In the genomic region with DNA sequence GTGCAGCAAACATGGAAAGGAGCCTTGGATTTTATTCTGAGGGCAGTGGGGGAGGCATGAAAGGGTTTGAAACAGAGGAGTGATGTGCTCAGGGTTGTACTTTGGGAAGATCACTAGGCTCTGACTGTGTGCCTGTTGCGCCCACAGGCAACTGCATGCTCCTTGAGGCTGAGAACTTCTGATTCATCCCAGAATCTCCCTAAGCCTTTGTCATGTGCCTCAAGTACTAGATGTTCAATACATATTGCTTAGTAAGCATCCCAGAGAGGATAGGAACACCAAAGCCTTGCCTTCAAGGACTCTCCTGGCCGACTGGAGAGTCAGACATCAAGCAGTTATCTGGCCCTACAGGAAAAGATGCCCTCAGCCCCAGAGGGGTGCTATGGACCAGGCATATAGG, we compare ENCODE assay signal across 1 cellular context.
TF ChIP-seq lines count a peak whose summit lies in the region.

No MANE protein-coding gene starts in this region.

TF ChIP-seq in K562, 482 proteins besides CTCF, POLR2A, EP300 and RAD21 (continued from another document):
- TF ChIP-seq, protein P1, sequence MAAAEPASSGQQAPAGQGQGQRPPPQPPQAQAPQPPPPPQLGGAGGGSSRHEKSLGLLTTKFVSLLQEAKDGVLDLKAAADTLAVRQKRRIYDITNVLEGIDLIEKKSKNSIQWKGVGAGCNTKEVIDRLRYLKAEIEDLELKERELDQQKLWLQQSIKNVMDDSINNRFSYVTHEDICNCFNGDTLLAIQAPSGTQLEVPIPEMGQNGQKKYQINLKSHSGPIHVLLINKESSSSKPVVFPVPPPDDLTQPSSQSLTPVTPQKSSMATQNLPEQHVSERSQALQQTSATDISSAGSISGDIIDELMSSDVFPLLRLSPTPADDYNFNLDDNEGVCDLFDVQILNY (CRISPR knock-in tag; IDR thresholded peaks at IDR 0.05): no peak
- no peak for TF ChIP-seq JUN (IDR thresholded peaks at IDR 0.05; ENCODE audit: borderline replicate concordance, low read depth, low read length)
- TF ChIP-seq JUN (CRISPR knock-in tag; IDR thresholded peaks at IDR 0.05; ENCODE audit: borderline replicate concordance): no peak
- TF ChIP-seq RBM15 (IDR thresholded peaks at IDR 0.05; ENCODE audit: insufficient read depth, low read length): no peak
